ENCODE assay signal across 1 cellular context in genomic region chr22:23822101-23822671, GRCh38.
TF ChIP-seq lines count a peak whose summit lies in the region.

No MANE protein-coding gene starts in this region.

TF ChIP-seq in HepG2, 621 proteins besides CTCF, POLR2A, EP300 and RAD21:
- TF ChIP-seq KAT2B (IDR thresholded peaks at IDR 0.05; ENCODE audit: borderline replicate concordance, low read depth, low read length) (no peak), ZNF687 (CRISPR knock-in tag; IDR thresholded peaks at IDR 0.05) (peak; percentile 12; the same call in 1 of the 2 replicates)
TF ChIP-seq in HepG2: peak in this region for 1.
